In the genomic region with DNA sequence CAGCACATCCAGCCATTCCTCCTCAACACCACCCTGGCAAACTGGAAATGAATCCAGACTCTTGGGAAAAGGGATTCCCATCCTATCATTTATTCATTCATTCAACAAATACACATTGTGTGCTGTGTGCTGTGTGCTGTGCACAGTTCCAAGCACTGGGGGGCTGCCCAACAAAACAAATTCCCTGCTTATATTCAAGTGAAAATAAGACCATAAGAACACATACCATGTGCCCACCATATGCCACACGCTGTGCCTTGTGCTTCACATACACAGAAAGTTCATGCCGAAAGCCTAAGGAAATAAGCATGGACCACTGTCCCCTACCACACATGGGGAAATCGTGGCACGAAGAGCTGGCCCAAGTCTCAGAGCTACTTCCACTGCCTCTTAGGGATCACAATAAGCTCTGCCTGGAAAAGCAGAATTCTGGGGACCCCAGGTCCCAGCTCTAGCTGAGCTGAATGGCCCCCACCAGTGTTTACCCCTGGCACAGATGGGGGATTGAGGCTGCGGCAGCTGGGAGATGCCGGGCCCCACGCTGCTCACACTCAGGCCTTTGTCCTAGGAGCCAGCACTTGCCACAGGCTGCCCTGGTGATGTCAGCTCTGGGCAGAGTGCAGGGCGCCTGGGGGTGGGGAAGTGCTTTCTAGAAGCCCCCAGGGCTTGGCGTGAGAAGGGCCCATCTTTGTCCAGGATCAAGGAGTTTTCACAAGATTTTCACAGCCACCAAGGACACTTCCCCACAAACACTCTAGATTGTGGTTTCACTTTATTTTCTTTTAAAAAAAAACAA, we compare ENCODE assay signal across 11 cellular contexts.
A peak's percentile ranks its signal among the peaks of the same experiment; 100 is the strongest.
DNase-seq lines count a peak whose midpoint lies in the region; ATAC-seq and TF ChIP-seq lines count a peak whose summit lies in the region.
"Had no signal": no experiment of that assay in that cellular context is flagged by ENCODE, and none has a peak within 500 bp of the region (broad histone marks: within the 10 kb centered on the region; RNA-seq: fewer than 3 reads in every experiment).

No MANE protein-coding gene starts in this region.

- peak overlapping the region; percentile 52; the same call in 1 of the 2 replicates for H3K27ac ChIP-seq in BLaER1
- H3K27ac ChIP-seq in caudate nucleus (ENCODE audit: low read depth, low read length) = peak overlapping the region; percentile 99
- no peak overlapping the region for H3K27ac ChIP-seq in neuronal stem cell (replicated peaks; ENCODE audit: low read length)
- H3K27ac ChIP-seq in WERI-Rb-1 = no peak overlapping the region

- H3K79me1 ChIP-seq in neuronal stem cell (ENCODE audit: low read depth, low read length) = no peaks in the 10 kb centered on the region

- H3K27me3 ChIP-seq in BLaER1 (no peaks in the 10 kb centered on the region), Loucy (ENCODE audit: insufficient read depth, low read length, poor library complexity, severe bottlenecking) (no peaks in the 10 kb centered on the region), neuronal stem cell (ENCODE audit: control insufficient read depth in 3 of 3, insufficient read depth in 3 of 3, low read depth in 1 of 3, low read length in 3 of 3) (no peaks in the 10 kb centered on the region), WERI-Rb-1 (ENCODE audit: insufficient read depth, low read depth, severe bottlenecking) (no peaks in the 10 kb centered on the region)
- H3K27me3 ChIP-seq: upper lobe of left lung had no signal

- H2BK5ac ChIP-seq in neuronal stem cell (ENCODE audit: low read length) = no peak overlapping the region

- H2BK120ac ChIP-seq in neuronal stem cell (ENCODE audit: low read depth, low read length) = no peak overlapping the region

- H3K4me1 ChIP-seq in BLaER1 (peaks cover 86% of the 10 kb centered on the region), Loucy (ENCODE audit: insufficient read depth, low read length, poor library complexity, severe bottlenecking) (no peaks in the 10 kb centered on the region), neuronal stem cell (ENCODE audit: control insufficient read depth in 2 of 2, insufficient read depth in 1 of 2, low read depth in 1 of 2, low read length in 2 of 2) (peaks cover 0 to 4% of the 10 kb centered on the region in 2 donors)

- H3K9me2 ChIP-seq in Loucy (replicated peaks; ENCODE audit: low read depth, low read length) = no peaks in the 10 kb centered on the region

- peak overlapping the region in 5 of 6 donors; percentile 41 to 84 (median 74) for H3K27ac Mint-ChIP-seq in naive B cell
- H3K27ac Mint-ChIP-seq: nephron had no signal

- H2AK5ac ChIP-seq in neuronal stem cell (ENCODE audit: low read depth, low read length) = no peak overlapping the region

- DNase-seq in caudate nucleus (lab: John Stamatoyannopoulos, UW) (peak in 59 of 61 donors; percentile 56 to 97 (median 89)), naive B cell (no peak), neuronal stem cell (ENCODE audit: low spot score) (no peak), WERI-Rb-1 (no peak), RPMI8226 (no peak)
- DNase-seq: activated gamma-delta T cell, upper lobe of left lung had no signal

- H3F3A ChIP-seq in Loucy (ENCODE audit: low read depth) = no peaks in the 10 kb centered on the region

- no peak overlapping the region for H2BK15ac ChIP-seq in neuronal stem cell (ENCODE audit: low read length)

- no peak overlapping the region for H3K4me3 Mint-ChIP-seq in naive B cell
- H3K4me3 Mint-ChIP-seq: nephron had no signal

- H3K4me3 ChIP-seq in BLaER1 (no peak overlapping the region), Loucy (ENCODE audit: low read length, poor library complexity, severe bottlenecking) (no peak overlapping the region), neuronal stem cell (ENCODE audit: low read length in 2 of 2) (no peak overlapping the region), WERI-Rb-1 (ENCODE audit: low read depth, low read length) (no peak overlapping the region)
- H3K4me3 ChIP-seq: upper lobe of left lung had no signal

- H4K8ac ChIP-seq in neuronal stem cell (ENCODE audit: low read depth, low read length) = no peak overlapping the region

- no peak overlapping the region for H3K9ac ChIP-seq in BLaER1
- no peak overlapping the region for H3K9ac ChIP-seq in Loucy (ENCODE audit: low read depth, low read length, poor library complexity, severe bottlenecking)
- no peak overlapping the region for H3K9ac ChIP-seq in neuronal stem cell (ENCODE audit: low read depth, low read length, poor library complexity)

- H3K79me2 ChIP-seq in Loucy (ENCODE audit: insufficient read depth, low read length) = no peaks in the 10 kb centered on the region

- ATAC-seq in naive B cell (ENCODE audit: low read depth in 2 of 2) = no peak
- ATAC-seq in GM18502 (IDR thresholded peaks at IDR 0.05; ENCODE audit: poor library complexity, unreplicated experiment) = no peak

- H2BK12ac ChIP-seq in neuronal stem cell (ENCODE audit: low read length) = no peak overlapping the region

- no peaks in the 10 kb centered on the region for H3K9me3 Mint-ChIP-seq in naive B cell
- H3K9me3 Mint-ChIP-seq: nephron had no signal

- H3K4me1 Mint-ChIP-seq in naive B cell = peaks cover 20 to 32% (median 27%) of the 10 kb centered on the region in 3 donors

- H3K9me3 ChIP-seq in BLaER1 = peaks cover 7% of the 10 kb centered on the region; the same call in 1 of the 2 replicates
- no peaks in the 10 kb centered on the region for H3K9me3 ChIP-seq in Loucy (ENCODE audit: insufficient read depth, low read depth, low read length)
- no peaks in the 10 kb centered on the region for H3K9me3 ChIP-seq in neuronal stem cell (replicated peaks in 1 of 2; ENCODE audit: control insufficient read depth in 2 of 2, insufficient read depth in 1 of 2, low read depth in 1 of 2, low read length in 2 of 2)
- no peaks in the 10 kb centered on the region for H3K9me3 ChIP-seq in WERI-Rb-1 (ENCODE audit: severe bottlenecking)
- H3K9me3 ChIP-seq: upper lobe of left lung had no signal

- H2AFZ ChIP-seq in Loucy (ENCODE audit: low read length) = no peak overlapping the region
- H2AFZ ChIP-seq in neuronal stem cell (ENCODE audit: low read length) = no peak overlapping the region

- H3K23ac ChIP-seq in neuronal stem cell (ENCODE audit: low read depth, low read length, poor library complexity) = no peak overlapping the region

- H3K27me3 Mint-ChIP-seq in naive B cell = no peaks in the 10 kb centered on the region

- H3K36me3 ChIP-seq in BLaER1 = no peaks in the 10 kb centered on the region
- peaks cover 30% of the 10 kb centered on the region; the same call in 1 of the 2 replicates for H3K36me3 ChIP-seq in Loucy (ENCODE audit: insufficient read depth, low read length)
- peaks cover 0 to 98% of the 10 kb centered on the region in 2 donors for H3K36me3 ChIP-seq in neuronal stem cell (replicated peaks in 1 of 2; ENCODE audit: control insufficient read depth in 2 of 2, insufficient read depth in 2 of 2, low read length in 2 of 2)
- peaks cover 44% of the 10 kb centered on the region for H3K36me3 ChIP-seq in WERI-Rb-1

- WGBS in neuronal stem cell (ENCODE audit: extremely low coverage in 2 of 2, insufficient read length in 2 of 2, insufficient replicate concordance in 1 of 2), 2 donors = no CpG with 5 or more reads among the region's 9 CpGs

- no peak overlapping the region for H3K14ac ChIP-seq in neuronal stem cell (ENCODE audit: low read length)

- no peak overlapping the region for H4K91ac ChIP-seq in neuronal stem cell (ENCODE audit: low read depth, low read length, poor library complexity)

- H3K4me2 ChIP-seq in BLaER1 = peak overlapping the region; percentile 9; the same call in 1 of the 2 replicates
- no peak overlapping the region for H3K4me2 ChIP-seq in Loucy (ENCODE audit: low read depth, low read length, poor library complexity, severe bottlenecking)
- H3K4me2 ChIP-seq in neuronal stem cell (ENCODE audit: insufficient read depth, low read length, poor library complexity, severe bottlenecking) = no peak overlapping the region

- TF ChIP-seq CTCF in Loucy (conservative IDR thresholded peaks at IDR 0.05; ENCODE audit: low read length) (peak; percentile 30; the same call in 1 of the 2 replicates), WERI-Rb-1 (IDR thresholded peaks at IDR 0.05; ENCODE audit: low read depth, low read length) (no peak)

- H4K20me1 ChIP-seq in BLaER1 (no peaks in the 10 kb centered on the region), Loucy (ENCODE audit: insufficient read depth, low read length, poor library complexity, severe bottlenecking) (no peaks in the 10 kb centered on the region)

- H3K18ac ChIP-seq in neuronal stem cell (ENCODE audit: low read length) = no peak overlapping the region

- no peak overlapping the region for H3K4ac ChIP-seq in neuronal stem cell (ENCODE audit: low read length)

- peaks cover 26 to 34% of the 10 kb centered on the region in 2 donors for H3K36me3 Mint-ChIP-seq in naive B cell

Comparison
In these comparisons a context has a peak if more than half of its experiments do, and no peak if none do; other contexts are left out.
1. H3K27ac ChIP-seq: peak in BLaER1 (single experiment) and caudate nucleus (single experiment); none in neuronal stem cell (single experiment) and WERI-Rb-1 (single experiment).
2. DNase-seq: peak in caudate nucleus (59 of 61); none in naive B cell (single experiment), neuronal stem cell (single experiment), WERI-Rb-1 (single experiment) and RPMI8226 (single experiment).